12 cellular contexts compared by ENCODE assay signal in the genomic region with DNA sequence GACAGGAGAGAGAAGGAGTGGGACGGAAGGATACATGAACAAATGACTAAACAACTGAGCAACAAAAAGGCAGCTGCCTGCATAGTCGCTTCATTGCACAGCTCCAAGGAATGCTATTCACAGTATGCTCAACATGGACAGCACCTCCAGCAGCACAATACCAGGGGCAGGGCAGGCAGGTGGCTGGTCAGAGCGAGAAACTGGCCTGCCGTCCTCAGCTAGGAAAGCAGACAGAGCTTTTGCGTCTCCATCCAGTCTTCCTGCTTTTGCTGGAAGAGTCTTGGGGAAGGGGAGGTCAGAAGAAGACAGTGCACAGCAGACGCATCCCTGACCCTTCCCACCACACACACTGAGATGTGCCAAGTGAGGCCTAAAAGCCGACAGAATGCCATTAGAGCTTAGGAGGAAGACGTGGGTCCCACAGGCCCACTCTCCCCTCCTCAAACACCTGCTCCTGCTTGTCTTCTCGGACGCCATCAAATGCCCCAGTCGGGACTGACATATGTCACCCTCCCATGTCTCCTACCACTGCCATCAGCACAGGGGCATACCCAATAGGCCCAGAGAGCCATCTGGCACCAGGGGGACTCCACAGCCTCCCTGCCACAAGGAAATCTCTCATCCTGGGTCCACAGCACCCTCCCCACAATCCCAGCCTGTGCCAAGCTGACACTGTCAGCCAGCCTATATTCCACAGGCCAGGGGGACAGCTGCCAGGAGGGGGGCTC.
"Had no signal": no experiment of that assay in that cellular context is flagged by ENCODE, and none has a peak within 500 bp of the region (broad histone marks: within the 10 kb centered on the region; RNA-seq: fewer than 3 reads in every experiment).

No MANE protein-coding gene starts in this region.

- H3K27ac ChIP-seq: brain microvascular endothelial cell, stomach, uterus had no signal

- H3K4me3 Mint-ChIP-seq: activated T-cell treated with anti-CD3 and anti-CD28 coated beads, Interleukin-2, amount 50 U/mL, for 4 hours had no signal

- DNase-seq: activated effector memory CD4-positive, alpha-beta T cell treated with anti-CD3 and anti-CD28 coated beads, Interleukin-2, amount 50 U/mL, for 16 hours; activated T-cell treated with anti-CD3 and anti-CD28 coated beads, Interleukin-2, amount 50 U/mL, for 4 hours; amniotic stem cell; brain microvascular endothelial cell; cerebellar nuclear complex; nucleus accumbens; stimulated activated CD4-positive, alpha-beta T cell treated with anti-CD3 and anti-CD28 coated beads, Interleukin-4, amount 100 ng/mL, for 1 hour; stimulated activated CD8-positive, alpha-beta memory T cell treated with anti-CD3 and anti-CD28 coated beads, Interleukin-4, amount 100 ng/mL, for 48 hours; stomach; uterus had no signal

- H3K9me3 Mint-ChIP-seq: activated naive CD4-positive, alpha-beta T cell treated with anti-CD3 and anti-CD28 coated beads, Interleukin-2, amount 50 U/mL, for 72 hours; activated T-cell treated with anti-CD3 and anti-CD28 coated beads, Interleukin-2, amount 50 U/mL, for 4 hours had no signal

- H3K4me1 ChIP-seq: uterus had no signal

- ATAC-seq: activated naive CD4-positive, alpha-beta T cell treated with anti-CD3 and anti-CD28 coated beads, Interleukin-2, amount 50 U/mL, for 72 hours; activated T-cell treated with anti-CD3 and anti-CD28 coated beads, Interleukin-2, amount 50 U/mL, for 4 hours; sciatic nerve had no signal

- H3K36me3 ChIP-seq: brain microvascular endothelial cell, stomach, uterus had no signal

- H3K27me3 ChIP-seq: uterus had no signal

- H3K36me3 Mint-ChIP-seq: activated naive CD4-positive, alpha-beta T cell treated with anti-CD3 and anti-CD28 coated beads, Interleukin-2, amount 50 U/mL, for 72 hours had no signal

- H3K27ac Mint-ChIP-seq: activated naive CD4-positive, alpha-beta T cell treated with anti-CD3 and anti-CD28 coated beads, Interleukin-2, amount 50 U/mL, for 72 hours had no signal

- H3K4me3 ChIP-seq: stomach, uterus had no signal

- H3K9me3 ChIP-seq: stomach, uterus had no signal
